In the genomic region with DNA sequence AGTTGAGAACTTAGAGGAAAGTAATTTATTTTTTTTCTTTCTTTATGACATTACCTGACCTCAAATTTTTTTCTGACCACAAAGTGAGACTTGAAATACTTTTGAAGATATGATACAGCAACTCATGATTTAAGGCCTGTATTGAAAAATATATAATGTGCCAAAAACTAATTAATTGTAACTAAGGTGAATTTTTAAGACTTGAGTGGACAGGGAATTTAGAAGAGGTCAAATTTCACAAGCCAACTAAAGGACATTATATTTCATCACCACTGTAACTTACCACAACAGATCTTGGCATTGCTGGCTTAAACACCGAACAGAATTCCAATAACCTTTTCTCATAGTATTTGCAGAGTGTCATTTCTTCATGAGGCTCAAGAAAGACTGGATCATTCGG, we compare ENCODE assay signal across 9 cellular contexts. TPM values are rescaled to one million over a fixed set of nuclear protein-coding genes. Genes with fewer than 3 reads are reported as not detected.
DNase-seq lines count a peak whose midpoint lies in the region; ATAC-seq and TF ChIP-seq lines count a peak whose summit lies in the region.
"Had no signal": no experiment of that assay in that cellular context is flagged by ENCODE, and none has a peak within 500 bp of the region (broad histone marks: within the 10 kb centered on the region; RNA-seq: fewer than 3 reads in every experiment).

No MANE protein-coding gene starts in this region.

- H3K27ac ChIP-seq in OCI-LY3 (ENCODE audit: low read length) = no peak overlapping the region

- H3K27me3 Mint-ChIP-seq in effector memory CD8-positive, alpha-beta T cell = no peaks in the 10 kb centered on the region
- peaks cover 6% of the 10 kb centered on the region for H3K27me3 Mint-ChIP-seq in osteocyte (ENCODE audit: unreplicated experiment)

- TF ChIP-seq CTCF in OCI-LY3 (IDR thresholded peaks at IDR 0.05; ENCODE audit: low read depth, low read length) (no peak), osteocyte (IDR thresholded peaks at IDR 0.05) (no peak)

- no peak overlapping the region for H2AFZ ChIP-seq in OCI-LY3 (ENCODE audit: low read depth, low read length)

- no peaks in the 10 kb centered on the region for H3K9me3 ChIP-seq in OCI-LY3 (ENCODE audit: insufficient read depth, low read length)

- peaks cover 25% of the 10 kb centered on the region for H3K79me2 ChIP-seq in OCI-LY3 (ENCODE audit: low read length)

- H3K4me2 ChIP-seq in OCI-LY3 (ENCODE audit: low read length) = peak overlapping the region; percentile 61

- peaks cover 42 to 57% of the 10 kb centered on the region in 2 donors for H3K4me1 Mint-ChIP-seq in effector memory CD8-positive, alpha-beta T cell (ENCODE audit: low read depth in 2 of 2)
- H3K4me1 Mint-ChIP-seq in osteocyte (ENCODE audit: unreplicated experiment) = peaks cover 25% of the 10 kb centered on the region

- H3K4me1 ChIP-seq in OCI-LY3 (ENCODE audit: low read length) = peaks cover 6% of the 10 kb centered on the region; the same call in 1 of the 2 replicates

- DNase-seq in GM03348 (ENCODE audit: low spot score) = peak; percentile 57
- no peak for DNase-seq in effector memory CD8-positive, alpha-beta T cell
- DNase-seq in osteocyte (ENCODE audit: extremely low spot score, unreplicated experiment) = no peak
- DNase-seq in GOT3 (lab: John Stamatoyannopoulos, UW) = no peak
- no peak for DNase-seq in DMS79 treated with DMSO at 0.1 percent for 48 hours (lab: John Stamatoyannopoulos, UW)
- DNase-seq: activated CD4-positive, alpha-beta T cell treated with anti-CD3 and anti-CD28 coated beads, Interleukin-2, amount 50 U/mL, for 4 hours had no signal

- peak overlapping the region; percentile 96 for H3K27ac Mint-ChIP-seq in effector memory CD8-positive, alpha-beta T cell
- H3K27ac Mint-ChIP-seq in osteocyte (ENCODE audit: unreplicated experiment) = peak overlapping the region; percentile 28

- no peaks in the 10 kb centered on the region for H4K20me1 ChIP-seq in OCI-LY3 (ENCODE audit: insufficient read depth, low read length)

- no peaks in the 10 kb centered on the region for H3K9me3 Mint-ChIP-seq in effector memory CD8-positive, alpha-beta T cell
- no peaks in the 10 kb centered on the region for H3K9me3 Mint-ChIP-seq in osteocyte (ENCODE audit: unreplicated experiment)

- H3K9ac ChIP-seq in OCI-LY3 (ENCODE audit: low read length) = no peak overlapping the region

- H3K36me3 ChIP-seq in OCI-LY3 (replicated peaks; ENCODE audit: low read depth, low read length) = peaks cover 28% of the 10 kb centered on the region

- no peaks in the 10 kb centered on the region for H3K27me3 ChIP-seq in OCI-LY3 (ENCODE audit: low read depth, low read length)

- no peak overlapping the region for H3K4me3 ChIP-seq in OCI-LY3 (ENCODE audit: low read length)

- H3K36me3 Mint-ChIP-seq in effector memory CD8-positive, alpha-beta T cell (ENCODE audit: insufficient read depth) = peaks cover 68% of the 10 kb centered on the region
- peaks cover 28% of the 10 kb centered on the region for H3K36me3 Mint-ChIP-seq in osteocyte (ENCODE audit: unreplicated experiment)

- ATAC-seq in effector memory CD8-positive, alpha-beta T cell (replicated peaks) = no peak
- no peak for ATAC-seq in GM18520 (IDR thresholded peaks at IDR 0.05; ENCODE audit: unreplicated experiment)
- ATAC-seq in GM18519 (IDR thresholded peaks at IDR 0.05; ENCODE audit: low FRiP score, unreplicated experiment) = no peak

- H3K4me3 Mint-ChIP-seq in effector memory CD8-positive, alpha-beta T cell = peak overlapping the region; percentile 84 to 91
- peak overlapping the region; percentile 63 for H3K4me3 Mint-ChIP-seq in osteocyte (ENCODE audit: unreplicated experiment)

RNA-seq across cellular contexts. Expression of gene CCNH, which starts 1.8 kb away (rescaled TPM):
- total RNA-seq in osteocyte = 31.1 and 32.6 TPM in 2 replicates
